ENCODE assay signal across 8 cellular contexts in the genomic region with DNA sequence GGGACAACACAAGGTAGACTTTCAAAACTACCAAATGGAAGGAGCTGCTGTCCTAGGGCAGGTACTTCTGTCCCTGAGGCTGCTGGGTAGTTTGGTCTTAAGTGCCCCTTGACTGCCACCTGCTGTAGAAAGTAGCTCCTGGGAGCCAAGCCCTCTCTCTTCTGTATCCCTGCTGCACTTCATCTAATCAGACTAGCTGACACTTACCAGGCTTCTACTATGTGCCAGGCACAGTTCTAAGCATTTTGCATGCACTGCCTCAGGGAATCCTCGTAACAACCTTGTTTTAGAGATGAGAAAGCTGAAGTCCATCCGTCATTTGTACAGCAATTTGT. TPM values are rescaled to one million over a fixed set of nuclear protein-coding genes. Genes with fewer than 3 reads are reported as not detected.
A peak's percentile ranks its signal among the peaks of the same experiment; 100 is the strongest.
DNase-seq lines count a peak whose midpoint lies in the region; ATAC-seq and TF ChIP-seq lines count a peak whose summit lies in the region.

No MANE protein-coding gene starts in this region.

- peaks cover 25% of the 10 kb centered on the region for H3K4me1 Mint-ChIP-seq in activated CD8-positive, alpha-beta T cell treated with anti-CD3 and anti-CD28 coated beads, Interleukin-2, amount 10 ng/mL, durations not matched to agents 7 days and 5 days (ENCODE audit: low read depth)
- peaks cover 4% of the 10 kb centered on the region for H3K4me1 Mint-ChIP-seq in type B pancreatic cell (ENCODE audit: unreplicated experiment)

- POLR2A ChIA-PET in activated CD8-positive, alpha-beta T cell treated with anti-CD3 and anti-CD28 coated beads, Interleukin-2, amount 10 ng/mL, durations not matched to agents 7 days and 5 days (lab: Charles Lee), result interaction anchor here (0.9 to 2.5 kb wide), 2 partner anchors 11 to 16 kb away, joined by 4 to 16 read pairs; partner anchors contain the start of gene SRSF4

- TF ChIP-seq CTCF in type B pancreatic cell (conservative IDR thresholded peaks at IDR 0.05), result peak; percentile 53

- intact Hi-C loops in left ventricle myocardium superior (cut with micrococcal nuclease), result no loop called here

- no peak overlapping the region for H3K4me3 Mint-ChIP-seq in activated CD8-positive, alpha-beta T cell treated with anti-CD3 and anti-CD28 coated beads, Interleukin-2, amount 10 ng/mL, durations not matched to agents 7 days and 5 days
- H3K4me3 Mint-ChIP-seq in type B pancreatic cell, result no peak overlapping the region

- no peaks in the 10 kb centered on the region for H3K27me3 Mint-ChIP-seq in activated CD8-positive, alpha-beta T cell treated with anti-CD3 and anti-CD28 coated beads, Interleukin-2, amount 10 ng/mL, durations not matched to agents 7 days and 5 days (ENCODE audit: low read depth)
- H3K27me3 Mint-ChIP-seq in type B pancreatic cell, result no peaks in the 10 kb centered on the region

- H3K27ac Mint-ChIP-seq in activated CD8-positive, alpha-beta T cell treated with anti-CD3 and anti-CD28 coated beads, Interleukin-2, amount 10 ng/mL, durations not matched to agents 7 days and 5 days, result no peak overlapping the region
- no peak overlapping the region for H3K27ac Mint-ChIP-seq in type B pancreatic cell

- CTCF ChIA-PET in activated CD8-positive, alpha-beta T cell treated with anti-CD3 and anti-CD28 coated beads, Interleukin-2, amount 10 ng/mL, durations not matched to agents 7 days and 5 days (lab: Charles Lee), result interaction anchor here (0.9 to 3.8 kb wide), 23 partner anchors 12 to 423 kb away, joined by 3 to 49 read pairs (median 5); partner anchors contain the start of genes SRSF4 and TMEM200B

- DNase-seq in stimulated activated naive CD4-positive, alpha-beta T cell (lab: John Stamatoyannopoulos, UW), result peak in 5 of 6 experiments; percentile 2 to 35 (median 8)
- no peak for DNase-seq in stimulated activated naive CD4-positive, alpha-beta T cell treated with Interleukin-2 at 50 U/mL for 16 hours (lab: John Stamatoyannopoulos, UW)
- peak; percentile 40 for DNase-seq in NCI-H2029 treated with DMSO at 0.1 percent for 48 hours (lab: John Stamatoyannopoulos, UW)
- peak; percentile 64 for DNase-seq in activated CD8-positive, alpha-beta T cell treated with anti-CD3 and anti-CD28 coated beads, Interleukin-2, amount 10 ng/mL, durations not matched to agents 7 days and 5 days
- DNase-seq in left ventricle myocardium superior, result no peak
- DNase-seq in type B pancreatic cell (ENCODE audit: extremely low spot score, unreplicated experiment), result no peak

- H3K9me3 Mint-ChIP-seq in activated CD8-positive, alpha-beta T cell treated with anti-CD3 and anti-CD28 coated beads, Interleukin-2, amount 10 ng/mL, durations not matched to agents 7 days and 5 days (ENCODE audit: insufficient read depth), result no peaks in the 10 kb centered on the region
- H3K9me3 Mint-ChIP-seq in type B pancreatic cell, result no peaks in the 10 kb centered on the region

- peak; percentile 90 for ATAC-seq in activated CD8-positive, alpha-beta T cell treated with anti-CD3 and anti-CD28 coated beads, Interleukin-2, amount 10 ng/mL, durations not matched to agents 7 days and 5 days
- ATAC-seq in left ventricle myocardium superior, result peak; percentile 68
- no peak for ATAC-seq in HG03039 (IDR thresholded peaks at IDR 0.05; ENCODE audit: unreplicated experiment)
- no peak for ATAC-seq in GM18867 (IDR thresholded peaks at IDR 0.05; ENCODE audit: unreplicated experiment)

- peaks cover 11% of the 10 kb centered on the region for H3K36me3 Mint-ChIP-seq in activated CD8-positive, alpha-beta T cell treated with anti-CD3 and anti-CD28 coated beads, Interleukin-2, amount 10 ng/mL, durations not matched to agents 7 days and 5 days (ENCODE audit: low read depth)
- peaks cover 16% of the 10 kb centered on the region for H3K36me3 Mint-ChIP-seq in type B pancreatic cell

RNA-seq across cellular contexts. Expression of gene SRSF4, which starts 15.9 kb away (rescaled TPM):
- total RNA-seq in activated CD8-positive, alpha-beta T cell treated with anti-CD3 and anti-CD28 coated beads, Interleukin-2, amount 10 ng/mL, durations not matched to agents 7 days and 5 days, result 100 to 1,000 TPM; 122 to 124 TPM
- total RNA-seq in left ventricle myocardium superior (53.8 TPM), type B pancreatic cell (ENCODE audit: low replicate concordance) (68.9 and 85.3 TPM in 2 replicates)

RNA-seq across cellular contexts. Expression of gene MECR, which starts 33.2 kb away (rescaled TPM):
- 10 to 100 TPM; 23.5 to 26.4 TPM for total RNA-seq in activated CD8-positive, alpha-beta T cell treated with anti-CD3 and anti-CD28 coated beads, Interleukin-2, amount 10 ng/mL, durations not matched to agents 7 days and 5 days
- 33.1 TPM for total RNA-seq in left ventricle myocardium superior
- 28.7 and 30.5 TPM in 2 replicates for total RNA-seq in type B pancreatic cell (ENCODE audit: low replicate concordance)

RNA-seq across cellular contexts. Expression of gene PTPRU, which starts 38.8 kb away (rescaled TPM):
- under 1 TPM in 1 of 2 experiments, not detected in 1; 0.13 TPM for total RNA-seq in activated CD8-positive, alpha-beta T cell treated with anti-CD3 and anti-CD28 coated beads, Interleukin-2, amount 10 ng/mL, durations not matched to agents 7 days and 5 days
- total RNA-seq in left ventricle myocardium superior (19.2 TPM), type B pancreatic cell (ENCODE audit: low replicate concordance) (66.6 and 129 TPM in 2 replicates)

Comparison
In these comparisons a context has a peak if more than half of its experiments do, and no peak if none do; other contexts are left out.
1. DNase-seq: peak in stimulated activated naive CD4-positive, alpha-beta T cell (5 of 6), NCI-H2029 treated with DMSO at 0.1 percent for 48 hours (single experiment) and activated CD8-positive, alpha-beta T cell treated with anti-CD3 and anti-CD28 coated beads, Interleukin-2, amount 10 ng/mL, durations not matched to agents 7 days and 5 days (single experiment); none in stimulated activated naive CD4-positive, alpha-beta T cell treated with Interleukin-2 at 50 U/mL for 16 hours (single experiment), left ventricle myocardium superior (single experiment) and type B pancreatic cell (single experiment).
2. ATAC-seq: peak in activated CD8-positive, alpha-beta T cell treated with anti-CD3 and anti-CD28 coated beads, Interleukin-2, amount 10 ng/mL, durations not matched to agents 7 days and 5 days (single experiment) and left ventricle myocardium superior (single experiment); none in HG03039 (single experiment) and GM18867 (single experiment).
3. RNA of gene PTPRU, which starts 38.8 kb away (total RNA-seq): 66.6 to 129 TPM in type B pancreatic cell and 19.2 TPM in left ventricle myocardium superior (single experiment); 0.13 TPM in activated CD8-positive, alpha-beta T cell treated with anti-CD3 and anti-CD28 coated beads, Interleukin-2, amount 10 ng/mL, durations not matched to agents 7 days and 5 days; every median in the first group is over 10 times any median in the second.